22 cellular contexts compared by ENCODE assay signal in the genomic region with DNA sequence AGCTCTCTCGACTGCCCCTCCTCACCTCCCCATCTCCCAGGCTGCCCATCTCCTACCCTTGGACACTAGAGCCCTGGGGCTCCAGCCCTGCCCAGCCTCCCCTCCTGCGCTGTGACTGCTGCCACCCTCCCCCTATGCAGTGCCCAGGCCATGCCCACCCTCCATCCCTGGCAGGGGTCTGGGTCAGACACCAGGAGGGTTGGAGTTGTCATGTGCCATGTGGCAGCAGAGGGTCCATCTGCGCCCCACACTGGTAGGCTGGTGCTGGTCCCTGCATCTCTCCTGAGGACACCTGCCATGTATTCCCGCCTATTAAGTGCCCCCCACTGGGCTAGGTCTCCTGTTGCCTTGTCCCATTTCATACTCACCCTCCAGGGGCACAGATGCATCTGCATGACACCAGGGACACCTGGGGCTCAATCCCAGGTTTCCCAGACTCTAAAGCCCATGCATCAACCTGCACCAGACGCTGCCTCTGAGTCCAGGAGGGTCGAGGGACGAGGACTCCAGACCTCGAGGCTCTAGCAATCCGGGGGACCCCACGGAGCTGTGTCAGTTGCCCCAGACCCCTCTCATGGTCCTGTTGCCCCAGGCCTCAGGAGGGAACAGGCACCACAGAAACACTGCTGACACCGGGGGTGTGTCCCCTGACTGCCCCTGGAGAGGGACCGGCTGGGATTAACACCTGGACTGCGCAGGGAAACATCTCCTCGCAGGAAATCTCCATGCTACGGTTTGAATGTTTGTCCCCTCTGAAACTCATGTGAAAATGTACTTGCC. TPM values are rescaled to one million over a fixed set of nuclear protein-coding genes. Genes with fewer than 3 reads are reported as not detected.
DNase-seq lines count a peak whose midpoint lies in the region; ATAC-seq and TF ChIP-seq lines count a peak whose summit lies in the region.
"Had no signal": no experiment of that assay in that cellular context is flagged by ENCODE, and none has a peak within 500 bp of the region (broad histone marks: within the 10 kb centered on the region; RNA-seq: fewer than 3 reads in every experiment).

No MANE protein-coding gene starts in this region.

- H3K36me3 Mint-ChIP-seq in H9 (ENCODE audit: insufficient read depth in 1 of 3, low read depth in 3 of 3) (no peaks in the 10 kb centered on the region; a peak in 3 of 7 replicates), endodermal cell (ENCODE audit: low read depth) (no peaks in the 10 kb centered on the region)

- H4K8ac ChIP-seq in H9 (replicated peaks; ENCODE audit: insufficient read length, low read depth, low read length): no peak overlapping the region

- H3K4me3 Mint-ChIP-seq in H9 (no peak overlapping the region; a peak in 1 of 5 replicates), endodermal cell (no peak overlapping the region)
- H3K4me3 Mint-ChIP-seq: CD4-positive, alpha-beta T cell; HFFc6 had no signal

- H3K36me3 ChIP-seq in endodermal cell (ENCODE audit: control insufficient read depth, insufficient read depth, low read length) (no peaks in the 10 kb centered on the region), osteoblast (ENCODE audit: insufficient read depth, low read length) (no peaks in the 10 kb centered on the region), Peyer's patch (no peaks in the 10 kb centered on the region)
- H3K36me3 ChIP-seq: BLaER1 had no signal

- no peak overlapping the region for H3K4ac ChIP-seq in H9 (ENCODE audit: low read depth, low read length)

- no peak overlapping the region for H3T11ph ChIP-seq in H9 (ENCODE audit: low read length)

- H3K14ac ChIP-seq in H9 (ENCODE audit: insufficient read depth, low read length): no peak overlapping the region

- H3K4me3 ChIP-seq in endodermal cell (ENCODE audit: low read length) (no peak overlapping the region), osteoblast (ENCODE audit: insufficient read depth, low read length) (no peak overlapping the region), Peyer's patch (no peak overlapping the region)
- H3K4me3 ChIP-seq: BLaER1 had no signal

- H3K4me2 ChIP-seq in H9 (ENCODE audit: insufficient read depth, insufficient read length, low read length) (no peak overlapping the region), osteoblast (ENCODE audit: insufficient read depth, low read length) (no peak overlapping the region)
- H3K4me2 ChIP-seq: BLaER1 had no signal

- no peak overlapping the region for H2AFZ ChIP-seq in H9 (ENCODE audit: low read length)
- H2AFZ ChIP-seq in osteoblast (ENCODE audit: low read length): no peak overlapping the region

- H2AK5ac ChIP-seq in H9 (ENCODE audit: insufficient read length, low read length): no peak overlapping the region

- H3K27ac ChIP-seq in H9 (ENCODE audit: insufficient read length, low read depth, low read length): no peak overlapping the region
- H3K27ac ChIP-seq in endodermal cell (ENCODE audit: low read depth, low read length): no peak overlapping the region
- no peak overlapping the region for H3K27ac ChIP-seq in osteoblast (ENCODE audit: low read depth, low read length)
- no peak overlapping the region for H3K27ac ChIP-seq in Peyer's patch
- H3K27ac ChIP-seq: BLaER1 had no signal

- no peak for TF ChIP-seq CTCF in GM13976 (IDR thresholded peaks at IDR 0.05; ENCODE audit: borderline replicate concordance, control extremely low read depth, extremely low read depth, insufficient read depth, missing control alignments)
- TF ChIP-seq CTCF in H9 (conservative IDR thresholded peaks at IDR 0.05): no peak
- TF ChIP-seq CTCF in endodermal cell (conservative IDR thresholded peaks at IDR 0.05): no peak
- TF ChIP-seq CTCF in osteoblast (IDR thresholded peaks at IDR 0.05; ENCODE audit: extremely low read depth, low read depth, low read length): no peak
- no peak for TF ChIP-seq CTCF in Peyer's patch (IDR thresholded peaks at IDR 0.05)

- no CpG with 5 or more reads among the region's 15 CpGs for WGBS in H9 (ENCODE audit: extremely low coverage, insufficient read length, low lambda C conversion rate)
- WGBS in endodermal cell (ENCODE audit: insufficient coverage in 1 of 2, insufficient read length in 1 of 2), 2 experiments: 72 to 77% methylated on average over 10 to 15 of the region's 15 CpGs

- H3K9ac ChIP-seq in H9 (ENCODE audit: extremely low read depth, insufficient read length, low read length) (no peak overlapping the region), endodermal cell (ENCODE audit: extremely low read depth, low read length, poor library complexity, severe bottlenecking) (no peak overlapping the region)
- H3K9ac ChIP-seq: BLaER1 had no signal

- in situ Hi-C loops in GM13976 (cut with MboI; ENCODE audit: low sequenced_read_pairs, unreplicated experiment): no loop called here

- peak; percentile 11 for DNase-seq in GM13976 (ENCODE audit: low spot score)
- peak; percentile 35 for DNase-seq in H9
- peak; percentile 49 for DNase-seq in endodermal cell
- peak; percentile 38 for DNase-seq in osteoblast (ENCODE audit: insufficient read length, low spot score, missing footprints)
- no peak for DNase-seq in Peyer's patch
- DNase-seq in kidney glomerular epithelial cell (lab: John Stamatoyannopoulos, UW): no peak
- DNase-seq: COR-L47; DND-41; HFFc6; KG1; NCI-H1105; NCI-H146; NCI-H2029; NCI-H2171; NCI-H345; NCI-H524; NCI-H774; NK-92 treated with Interleukin-12 subunit alpha and Interleukin-12 subunit beta, amount 100 ng/mL, for 24 hours had no signal

- TF ChIP-seq POLR2A in Peyer's patch (IDR thresholded peaks at IDR 0.05): no peak

- peaks cover 3 to 8% of the 10 kb centered on the region in 2 experiments; a peak in 2 of 5 replicates for H3K9me3 Mint-ChIP-seq in H9
- H3K9me3 Mint-ChIP-seq in endodermal cell: peaks cover 5% of the 10 kb centered on the region
- H3K9me3 Mint-ChIP-seq: CD4-positive, alpha-beta T cell had no signal

- no peaks in the 10 kb centered on the region for H3K9me3 ChIP-seq in H9 (ENCODE audit: control insufficient read depth, low read depth, low read length)
- no peaks in the 10 kb centered on the region for H3K9me3 ChIP-seq in endodermal cell (ENCODE audit: control insufficient read depth, low read length)
- H3K9me3 ChIP-seq in osteoblast (ENCODE audit: low read depth, low read length): no peaks in the 10 kb centered on the region
- H3K9me3 ChIP-seq in Peyer's patch: no peaks in the 10 kb centered on the region

- H3K79me2 ChIP-seq in H9 (ENCODE audit: insufficient read depth, low read length) (no peaks in the 10 kb centered on the region), osteoblast (ENCODE audit: insufficient read depth, low read length) (no peaks in the 10 kb centered on the region)

- no peak overlapping the region for H4K5ac ChIP-seq in H9 (ENCODE audit: insufficient read length, low read depth, low read length)

- no peaks in the 10 kb centered on the region for H3K79me1 ChIP-seq in H9 (ENCODE audit: insufficient read depth, low read depth, low read length, poor library complexity, severe bottlenecking)

- H3K23ac ChIP-seq in H9 (ENCODE audit: insufficient read length, low read depth, low read length): no peak overlapping the region

- H3K4me1 Mint-ChIP-seq in H9 (peaks cover 9 to 16% of the 10 kb centered on the region in 2 experiments), endodermal cell (peaks cover 2% of the 10 kb centered on the region)

- H4K91ac ChIP-seq in H9 (ENCODE audit: insufficient read length, low read depth, low read length): no peak overlapping the region

- H3K18ac ChIP-seq in H9 (ENCODE audit: insufficient read length, low read depth, low read length): no peak overlapping the region

- no peaks in the 10 kb centered on the region for H3K23me2 ChIP-seq in H9 (ENCODE audit: insufficient read length, low read depth, low read length, poor library complexity, severe bottlenecking)

- no peak overlapping the region for H3K56ac ChIP-seq in H9 (ENCODE audit: insufficient read length, low read depth, low read length)

- H3K27me3 Mint-ChIP-seq in H9 (ENCODE audit: low read depth) (peaks cover 17% of the 10 kb centered on the region), endodermal cell (ENCODE audit: insufficient read depth) (peaks cover 3% of the 10 kb centered on the region)

- H4K20me1 ChIP-seq in H9 (ENCODE audit: control insufficient read depth, insufficient read depth, insufficient read length) (no peaks in the 10 kb centered on the region), osteoblast (ENCODE audit: insufficient read depth, low read length) (no peaks in the 10 kb centered on the region)
- H4K20me1 ChIP-seq: BLaER1 had no signal

- ATAC-seq in GM19463 (IDR thresholded peaks at IDR 0.05; ENCODE audit: unreplicated experiment) (no peak), HG03025 (IDR thresholded peaks at IDR 0.05; ENCODE audit: low FRiP score, unreplicated experiment) (no peak)

- H3K4me1 ChIP-seq in H9 (ENCODE audit: insufficient read depth, low read length) (peaks cover 2% of the 10 kb centered on the region; the same call in 1 of the 2 replicates), endodermal cell (ENCODE audit: control insufficient read depth, insufficient read depth, low read length) (no peaks in the 10 kb centered on the region), osteoblast (ENCODE audit: insufficient read depth, low read length) (no peaks in the 10 kb centered on the region), Peyer's patch (no peaks in the 10 kb centered on the region)

- no peak overlapping the region for H2BK5ac ChIP-seq in H9 (ENCODE audit: insufficient read length, low read length)

- H2BK15ac ChIP-seq in H9 (ENCODE audit: low read depth, low read length): no peak overlapping the region

- H3K27me3 ChIP-seq in H9 (ENCODE audit: insufficient read depth, low read length) (no peaks in the 10 kb centered on the region), endodermal cell (ENCODE audit: control insufficient read depth, insufficient read depth, low read length, poor library complexity, severe bottlenecking) (no peaks in the 10 kb centered on the region), osteoblast (ENCODE audit: insufficient read depth, low read length) (no peaks in the 10 kb centered on the region), Peyer's patch (no peaks in the 10 kb centered on the region)
- H3K27me3 ChIP-seq: BLaER1 had no signal

- H2BK120ac ChIP-seq in H9 (ENCODE audit: low read depth, low read length, poor library complexity, severe bottlenecking): no peak overlapping the region

- H2BK20ac ChIP-seq in H9 (ENCODE audit: low read depth, low read length, poor library complexity, severe bottlenecking): no peak overlapping the region

- H2BK12ac ChIP-seq in H9 (ENCODE audit: insufficient read length, low read depth, low read length): no peak overlapping the region

- H3K27ac Mint-ChIP-seq in H9 (no peak overlapping the region), endodermal cell (no peak overlapping the region)
- H3K27ac Mint-ChIP-seq: CD4-positive, alpha-beta T cell; HFFc6 had no signal

RNA-seq across cellular contexts. Expression of a gene that starts 23.4 kb away (rescaled TPM):
- total RNA-seq in H9 (2021) (44.2 and 48.1 TPM in 2 replicates), endodermal cell (10 to 100 TPM; 50.0 to 52.3 TPM), osteoblast (30.1 and 31.1 TPM in 2 replicates), Peyer's patch (100 to 1,000 TPM in 1 of 4 donors, 10 to 100 TPM in 3; 47.3 to 169 (median 75.6) TPM)
- polyA plus RNA-seq in endodermal cell (2013, experiment 1 of 2): 50.9 TPM
- 45.1 TPM for polyA plus RNA-seq in endodermal cell (2013, experiment 2 of 2)

Comparison
In these comparisons a context has a peak if more than half of its experiments do, and no peak if none do; other contexts are left out.
1. DNase-seq: peak in GM13976 (single experiment), H9 (single experiment), endodermal cell (single experiment) and osteoblast (single experiment); none in Peyer's patch (0 of 3) and kidney glomerular epithelial cell (single experiment).